12 cellular contexts compared by ENCODE assay signal in the genomic region with DNA sequence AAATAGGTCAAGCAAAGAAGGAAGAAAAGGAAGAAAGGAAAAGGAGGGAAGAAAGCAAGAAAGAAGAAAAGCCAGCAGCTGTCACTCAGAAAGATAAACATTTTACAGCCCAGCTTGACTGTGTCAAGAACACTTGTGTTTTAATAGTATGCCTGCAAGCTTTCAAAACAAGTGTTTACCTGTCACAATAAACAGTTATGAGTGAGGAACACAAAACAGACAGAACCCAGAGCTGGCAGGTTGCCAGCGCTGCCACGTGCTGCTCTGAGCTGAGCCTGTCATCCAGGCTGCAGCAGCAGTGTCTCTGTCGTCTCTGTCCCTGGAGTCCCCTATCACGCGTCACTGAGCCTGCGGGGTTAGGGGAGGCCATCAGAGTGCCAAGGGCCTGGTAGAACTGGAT.
A peak's percentile ranks its signal among the peaks of the same experiment; 100 is the strongest.
DNase-seq lines count a peak whose midpoint lies in the region; ATAC-seq, FAIRE-seq and TF ChIP-seq lines count a peak whose summit lies in the region.
"Had no signal": no experiment of that assay in that cellular context is flagged by ENCODE, and none has a peak within 500 bp of the region (broad histone marks: within the 10 kb centered on the region; RNA-seq: fewer than 3 reads in every experiment).

No MANE protein-coding gene starts in this region.

- no peak overlapping the region for H3K27ac ChIP-seq in HepG2 (ENCODE audit: extremely low read length, insufficient read depth, low read length)

- no TSS peak for BruUV-seq in HepG2 (replicated peaks; lab: Mats Ljungman, UMichigan)

- H3K36me3 ChIP-seq in HepG2 (replicated peaks in 1 of 2; ENCODE audit: control insufficient read depth in 1 of 2, insufficient read depth in 2 of 2, low read length in 2 of 2) = no peaks in the 10 kb centered on the region

- H3K4me3 ChIP-seq in HepG2 (replicated peaks in 1 of 3; ENCODE audit: insufficient read depth in 1 of 3, low read depth in 2 of 3, low read length in 3 of 3) = no peak overlapping the region

- no peak for TF ChIP-seq EP300 in HepG2 (IDR thresholded peaks at IDR 0.05; ENCODE audit: low read depth in 2 of 2, low read length in 2 of 2)
- no peak for TF ChIP-seq EP300 in HepG2 (CRISPR knock-in tag; IDR thresholded peaks at IDR 0.05; ENCODE audit: borderline replicate concordance)

- ATAC-seq in SK-N-SH treated with all-trans-retinoic acid at 6 μM for 48 hours (peak; percentile 75), HepG2 (no peak), HG03280 (IDR thresholded peaks at IDR 0.05; ENCODE audit: unreplicated experiment) (no peak), HG02970 (IDR thresholded peaks at IDR 0.05; ENCODE audit: low FRiP score, unreplicated experiment) (no peak)

- no peak for TF ChIP-seq RAD21 in HepG2 (CRISPR knock-in tag; IDR thresholded peaks at IDR 0.05)

- H2AFZ ChIP-seq in HepG2 (ENCODE audit: low read length) = no peak overlapping the region

- no peaks in the 10 kb centered on the region for H3K4me1 ChIP-seq in HepG2 (ENCODE audit: insufficient read depth, low read length)
- H3K4me1 ChIP-seq: Caco-2 had no signal

- in situ Hi-C loops in HepG2 (cut with HindIII; ENCODE audit: extremely low pct_ligation_motif_present, low pct_unique_long_range_greater_than_20kb) = no loop called here

- 0 out of 5 replicates have a peak, but pooled peaks cover 0 to 2% of the 10 kb centered on the region in 2 experiments for H3K27me3 ChIP-seq in HepG2 (ENCODE audit: control insufficient read depth in 1 of 2, insufficient read depth in 2 of 2, low read length in 2 of 2)

- no peak overlapping the region for H3K4me2 ChIP-seq in HepG2 (ENCODE audit: low read depth, low read length)

- CTCF ChIA-PET in HepG2 (lab: Yijun Ruan, JAX; ENCODE audit: low intra/inter-chr PET ratio, low total read pairs) = no interaction called here

- no peaks in the 10 kb centered on the region for H4K20me1 ChIP-seq in HepG2 (ENCODE audit: insufficient read depth, low read length)

- no CpG with 5 or more reads among the region's 6 CpGs for WGBS in HepG2 (ENCODE audit: low lambda C conversion rate)

- intact Hi-C loops in HepG2 (cut with micrococcal nuclease; ENCODE audit: unreplicated experiment) = no loop called here

- TF ChIP-seq CTCF in HepG2 (CRISPR knock-in tag; IDR thresholded peaks at IDR 0.05) = no peak

- no peak overlapping the region for H3K9ac ChIP-seq in HepG2 (ENCODE audit: insufficient read depth, low read depth, low read length)

- no peaks in the 10 kb centered on the region for H3K79me2 ChIP-seq in HepG2 (ENCODE audit: insufficient read depth, low read length)

- no peaks in the 10 kb centered on the region for H3K9me3 ChIP-seq in HepG2 (ENCODE audit: low read length)
- H3K9me3 ChIP-seq: Caco-2 had no signal

- no peak for TF ChIP-seq POLR2A in HepG2 (IDR thresholded peaks at IDR 0.05; ENCODE audit: insufficient read depth in 1 of 2, low read depth in 2 of 2, low read length in 2 of 2)

- DNase-seq in DMS153 (lab: John Stamatoyannopoulos, UW) = peak; percentile 82
- peak; percentile 83 for DNase-seq in NCI-H2029 (lab: John Stamatoyannopoulos, UW)
- DNase-seq in HepG2 (ENCODE audit: low spot score) = no peak
- DNase-seq in iPS-NIHi11 (ENCODE audit: low spot score) = no peak
- DNase-seq in ureter (ENCODE audit: low spot score) = no peak
- DNase-seq: Caco-2, HCEC 1CT, naive B cell, NCI-H226 had no signal

- POLR2A ChIA-PET in HepG2 (lab: Yijun Ruan, JAX) = no interaction called here

- FAIRE-seq in HepG2 (lab: Jason Lieb, UNC) = no peak

TF ChIP-seq in SK-N-SH treated with all-trans-retinoic acid at 6 μM for 48 hours, 23 proteins besides CTCF, POLR2A, EP300 and RAD21:
- TF ChIP-seq TCF4 (CRISPR knock-in tag; IDR thresholded peaks at IDR 0.05; ENCODE audit: borderline replicate concordance) (peak; percentile 88), CSDC2 (CRISPR knock-in tag; IDR thresholded peaks at IDR 0.05) (no peak)
- TF ChIP-seq, protein P1, sequence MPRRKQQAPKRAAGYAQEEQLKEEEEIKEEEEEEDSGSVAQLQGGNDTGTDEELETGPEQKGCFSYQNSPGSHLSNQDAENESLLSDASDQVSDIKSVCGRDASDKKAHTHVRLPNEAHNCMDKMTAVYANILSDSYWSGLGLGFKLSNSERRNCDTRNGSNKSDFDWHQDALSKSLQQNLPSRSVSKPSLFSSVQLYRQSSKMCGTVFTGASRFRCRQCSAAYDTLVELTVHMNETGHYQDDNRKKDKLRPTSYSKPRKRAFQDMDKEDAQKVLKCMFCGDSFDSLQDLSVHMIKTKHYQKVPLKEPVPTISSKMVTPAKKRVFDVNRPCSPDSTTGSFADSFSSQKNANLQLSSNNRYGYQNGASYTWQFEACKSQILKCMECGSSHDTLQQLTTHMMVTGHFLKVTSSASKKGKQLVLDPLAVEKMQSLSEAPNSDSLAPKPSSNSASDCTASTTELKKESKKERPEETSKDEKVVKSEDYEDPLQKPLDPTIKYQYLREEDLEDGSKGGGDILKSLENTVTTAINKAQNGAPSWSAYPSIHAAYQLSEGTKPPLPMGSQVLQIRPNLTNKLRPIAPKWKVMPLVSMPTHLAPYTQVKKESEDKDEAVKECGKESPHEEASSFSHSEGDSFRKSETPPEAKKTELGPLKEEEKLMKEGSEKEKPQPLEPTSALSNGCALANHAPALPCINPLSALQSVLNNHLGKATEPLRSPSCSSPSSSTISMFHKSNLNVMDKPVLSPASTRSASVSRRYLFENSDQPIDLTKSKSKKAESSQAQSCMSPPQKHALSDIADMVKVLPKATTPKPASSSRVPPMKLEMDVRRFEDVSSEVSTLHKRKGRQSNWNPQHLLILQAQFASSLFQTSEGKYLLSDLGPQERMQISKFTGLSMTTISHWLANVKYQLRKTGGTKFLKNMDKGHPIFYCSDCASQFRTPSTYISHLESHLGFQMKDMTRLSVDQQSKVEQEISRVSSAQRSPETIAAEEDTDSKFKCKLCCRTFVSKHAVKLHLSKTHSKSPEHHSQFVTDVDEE (CRISPR knock-in tag; IDR thresholded peaks at IDR 0.05) = peak; percentile 94
- TF ChIP-seq, protein P2, sequence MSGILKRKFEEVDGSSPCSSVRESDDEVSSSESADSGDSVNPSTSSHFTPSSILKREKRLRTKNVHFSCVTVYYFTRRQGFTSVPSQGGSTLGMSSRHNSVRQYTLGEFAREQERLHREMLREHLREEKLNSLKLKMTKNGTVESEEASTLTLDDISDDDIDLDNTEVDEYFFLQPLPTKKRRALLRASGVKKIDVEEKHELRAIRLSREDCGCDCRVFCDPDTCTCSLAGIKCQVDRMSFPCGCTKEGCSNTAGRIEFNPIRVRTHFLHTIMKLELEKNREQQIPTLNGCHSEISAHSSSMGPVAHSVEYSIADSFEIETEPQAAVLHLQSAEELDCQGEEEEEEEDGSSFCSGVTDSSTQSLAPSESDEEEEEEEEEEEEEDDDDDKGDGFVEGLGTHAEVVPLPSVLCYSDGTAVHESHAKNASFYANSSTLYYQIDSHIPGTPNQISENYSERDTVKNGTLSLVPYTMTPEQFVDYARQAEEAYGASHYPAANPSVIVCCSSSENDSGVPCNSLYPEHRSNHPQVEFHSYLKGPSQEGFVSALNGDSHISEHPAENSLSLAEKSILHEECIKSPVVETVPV (CRISPR knock-in tag; IDR thresholded peaks at IDR 0.05) = no peak

TF ChIP-seq in HepG2, 621 proteins besides CTCF, POLR2A, EP300 and RAD21:
- TF ChIP-seq LCORL (IDR thresholded peaks at IDR 0.05) (peak; percentile 12; the same call in 1 of the 2 replicates), LCORL (CRISPR knock-in tag; IDR thresholded peaks at IDR 0.05) (no peak), ZNF44 (CRISPR knock-in tag; IDR thresholded peaks at IDR 0.05) (no peak)
- TF ChIP-seq, protein P3, sequence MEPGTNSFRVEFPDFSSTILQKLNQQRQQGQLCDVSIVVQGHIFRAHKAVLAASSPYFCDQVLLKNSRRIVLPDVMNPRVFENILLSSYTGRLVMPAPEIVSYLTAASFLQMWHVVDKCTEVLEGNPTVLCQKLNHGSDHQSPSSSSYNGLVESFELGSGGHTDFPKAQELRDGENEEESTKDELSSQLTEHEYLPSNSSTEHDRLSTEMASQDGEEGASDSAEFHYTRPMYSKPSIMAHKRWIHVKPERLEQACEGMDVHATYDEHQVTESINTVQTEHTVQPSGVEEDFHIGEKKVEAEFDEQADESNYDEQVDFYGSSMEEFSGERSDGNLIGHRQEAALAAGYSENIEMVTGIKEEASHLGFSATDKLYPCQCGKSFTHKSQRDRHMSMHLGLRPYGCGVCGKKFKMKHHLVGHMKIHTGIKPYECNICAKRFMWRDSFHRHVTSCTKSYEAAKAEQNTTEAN (CRISPR knock-in tag; conservative IDR thresholded peaks at IDR 0.05) = no peak

Comparison
In these comparisons a context has a peak if more than half of its experiments do, and no peak if none do; other contexts are left out.
1. DNase-seq: peak in DMS153 (single experiment) and NCI-H2029 (single experiment); none in HepG2 (single experiment), iPS-NIHi11 (single experiment) and ureter (single experiment).